16 cellular contexts compared by ENCODE assay signal in genomic region chr3:12588674-12589054, GRCh38. TPM values are rescaled to one million over a fixed set of nuclear protein-coding genes. Genes with fewer than 3 reads are reported as not detected.
A peak's percentile ranks its signal among the peaks of the same experiment; 100 is the strongest.
DNase-seq lines count a peak whose midpoint lies in the region; ATAC-seq and TF ChIP-seq lines count a peak whose summit lies in the region.
"Had no signal": no experiment of that assay in that cellular context is flagged by ENCODE, and none has a peak within 500 bp of the region (broad histone marks: within the 10 kb centered on the region; RNA-seq: fewer than 3 reads in every experiment).

No MANE protein-coding gene starts in this region.

- H3K27me3 Mint-ChIP-seq in stimulated activated naive CD8-positive, alpha-beta T cell treated with anti-CD3 and anti-CD28 coated beads, Interleukin-15, Interleukin-2, amounts not matched to agents 100 ng/mL and 50 ng/mL, for 24 hours: no peaks in the 10 kb centered on the region
- peaks cover 11% of the 10 kb centered on the region for H3K27me3 Mint-ChIP-seq in endothelial cell (ENCODE audit: unreplicated experiment)
- H3K27me3 Mint-ChIP-seq in CD8-positive, alpha-beta memory T cell: no peaks in the 10 kb centered on the region

- H3K4me3 ChIP-seq in uterus: no peak overlapping the region
- no peak overlapping the region for H3K4me3 ChIP-seq in CD8-positive, alpha-beta memory T cell (ENCODE audit: low read length)
- H3K4me3 ChIP-seq: dorsolateral prefrontal cortex, upper lobe of left lung had no signal

- DNase-seq in stimulated activated naive CD8-positive, alpha-beta T cell treated with anti-CD3 and anti-CD28 coated beads, Interleukin-15, Interleukin-2, amounts not matched to agents 100 U/mL and 50 U/mL, for 24 hours: no peak
- DNase-seq in NCI-H2196 (lab: John Stamatoyannopoulos, UW; ENCODE audit: unreplicated experiment) (peak; percentile 30), endothelial cell (ENCODE audit: low spot score) (no peak), GM20000 (ENCODE audit: low spot score) (no peak), uterus (no peak), inferior parietal cortex (ENCODE audit: extremely low spot score) (no peak)
- no peak for DNase-seq in CD8-positive, alpha-beta memory T cell
- DNase-seq: activated CD4-positive, alpha-beta T cell treated with anti-CD3 and anti-CD28 coated beads for 1 hour; dorsolateral prefrontal cortex; mesenchymal stem cell; NCI-H526 treated with DMSO at 0.1 percent for 48 hours; T-helper 2 cell had no signal

- no peak for TF ChIP-seq POLR2A in uterus (IDR thresholded peaks at IDR 0.05)

- H3K9me3 Mint-ChIP-seq in stimulated activated naive CD8-positive, alpha-beta T cell treated with anti-CD3 and anti-CD28 coated beads, Interleukin-15, Interleukin-2, amounts not matched to agents 100 ng/mL and 50 ng/mL, for 24 hours: no peaks in the 10 kb centered on the region
- H3K9me3 Mint-ChIP-seq in endothelial cell (ENCODE audit: unreplicated experiment): no peaks in the 10 kb centered on the region
- no peaks in the 10 kb centered on the region for H3K9me3 Mint-ChIP-seq in CD8-positive, alpha-beta memory T cell

- H3K9me3 ChIP-seq in uterus: no peaks in the 10 kb centered on the region
- no peaks in the 10 kb centered on the region for H3K9me3 ChIP-seq in CD8-positive, alpha-beta memory T cell (ENCODE audit: low read length)
- H3K9me3 ChIP-seq: upper lobe of left lung had no signal

- no peak overlapping the region for H3K27ac ChIP-seq in uterus
- H3K27ac ChIP-seq in CD8-positive, alpha-beta memory T cell (ENCODE audit: low read depth, low read length): no peak overlapping the region
- H3K27ac ChIP-seq: parathyroid adenoma, RWPE1 had no signal

- intact Hi-C loops in uterus (cut with DNase I; ENCODE audit: low total_unique reads): no loop called here

- POLR2A ChIA-PET in CD8-positive, alpha-beta memory T cell (lab: Charles Lee): no interaction called here

- H3K27ac Mint-ChIP-seq in stimulated activated naive CD8-positive, alpha-beta T cell treated with anti-CD3 and anti-CD28 coated beads, Interleukin-15, Interleukin-2, amounts not matched to agents 100 ng/mL and 50 ng/mL, for 24 hours: peak overlapping the region; percentile 7
- H3K27ac Mint-ChIP-seq in endothelial cell (ENCODE audit: unreplicated experiment): no peak overlapping the region
- H3K27ac Mint-ChIP-seq in CD8-positive, alpha-beta memory T cell: peak overlapping the region in 3 of 8 donors; percentile 2 to 43 (median 38)

- H3K4me1 ChIP-seq in uterus: no peaks in the 10 kb centered on the region
- H3K4me1 ChIP-seq in CD8-positive, alpha-beta memory T cell (ENCODE audit: insufficient read depth, low read length): no peaks in the 10 kb centered on the region
- H3K4me1 ChIP-seq: parathyroid adenoma, upper lobe of left lung had no signal

- H3K4me1 Mint-ChIP-seq in stimulated activated naive CD8-positive, alpha-beta T cell treated with anti-CD3 and anti-CD28 coated beads, Interleukin-15, Interleukin-2, amounts not matched to agents 100 ng/mL and 50 ng/mL, for 24 hours (ENCODE audit: low read depth): no peaks in the 10 kb centered on the region
- H3K4me1 Mint-ChIP-seq in endothelial cell (ENCODE audit: unreplicated experiment): peaks cover 8% of the 10 kb centered on the region
- peaks cover 0 to 3% (median 2%) of the 10 kb centered on the region in 3 donors for H3K4me1 Mint-ChIP-seq in CD8-positive, alpha-beta memory T cell

- TF ChIP-seq CTCF in endothelial cell (IDR thresholded peaks at IDR 0.05; ENCODE audit: unreplicated experiment) (no peak), GM20000 (IDR thresholded peaks at IDR 0.05; ENCODE audit: extremely low read depth, missing control alignments) (no peak), uterus (IDR thresholded peaks at IDR 0.05) (no peak)

- H3K27me3 ChIP-seq in uterus: no peaks in the 10 kb centered on the region
- no peaks in the 10 kb centered on the region for H3K27me3 ChIP-seq in CD8-positive, alpha-beta memory T cell (ENCODE audit: insufficient read depth, low read length, poor library complexity, severe bottlenecking)
- H3K27me3 ChIP-seq: dorsolateral prefrontal cortex, upper lobe of left lung had no signal

- ATAC-seq in stimulated activated naive CD8-positive, alpha-beta T cell treated with anti-CD3 and anti-CD28 coated beads, Interleukin-15, Interleukin-2, amounts not matched to agents 100 U/mL and 50 U/mL, for 24 hours: no peak

- H3K36me3 Mint-ChIP-seq in stimulated activated naive CD8-positive, alpha-beta T cell treated with anti-CD3 and anti-CD28 coated beads, Interleukin-15, Interleukin-2, amounts not matched to agents 100 ng/mL and 50 ng/mL, for 24 hours (ENCODE audit: low read depth): peaks cover 68% of the 10 kb centered on the region
- peaks cover 39% of the 10 kb centered on the region for H3K36me3 Mint-ChIP-seq in endothelial cell (ENCODE audit: low read depth, unreplicated experiment)
- H3K36me3 Mint-ChIP-seq in CD8-positive, alpha-beta memory T cell: peaks cover 8 to 87% (median 19%) of the 10 kb centered on the region in 3 donors

- H3K36me3 ChIP-seq in uterus: no peaks in the 10 kb centered on the region
- H3K36me3 ChIP-seq in CD8-positive, alpha-beta memory T cell (ENCODE audit: insufficient read depth, low read length): peaks cover 51% of the 10 kb centered on the region

- H3K4me3 Mint-ChIP-seq in stimulated activated naive CD8-positive, alpha-beta T cell treated with anti-CD3 and anti-CD28 coated beads, Interleukin-15, Interleukin-2, amounts not matched to agents 100 ng/mL and 50 ng/mL, for 24 hours: no peak overlapping the region
- H3K4me3 Mint-ChIP-seq in endothelial cell (ENCODE audit: unreplicated experiment): peak overlapping the region; percentile 6
- peak overlapping the region in 1 of 7 donors; percentile 20 for H3K4me3 Mint-ChIP-seq in CD8-positive, alpha-beta memory T cell

- CTCF ChIA-PET in CD8-positive, alpha-beta memory T cell (lab: Charles Lee): no interaction called here

RNA-seq across cellular contexts. Expression of gene MKRN2, which starts 31.8 kb away (rescaled TPM):
- total RNA-seq in endothelial cell (ENCODE audit: unreplicated experiment): 22.0 TPM
- 10 to 100 TPM; 17.6 to 59.5 (median 38.1) TPM for total RNA-seq in uterus
- 10 to 100 TPM; 30.0 to 33.6 TPM for total RNA-seq in CD8-positive, alpha-beta memory T cell
- 51.6 TPM for polyA plus RNA-seq in CD8-positive, alpha-beta memory T cell

RNA-seq across cellular contexts. Expression of gene MKRN2OS, which starts 43.4 kb away (rescaled TPM):
- total RNA-seq in endothelial cell (ENCODE audit: unreplicated experiment): not detected
- total RNA-seq in uterus: not detected
- total RNA-seq in CD8-positive, alpha-beta memory T cell: not detected
- not detected for polyA plus RNA-seq in CD8-positive, alpha-beta memory T cell
